ENCODE assay signal across 24 cellular contexts in genomic region chr10:125396651-125397050, GRCh38.
DNase-seq lines count a peak whose midpoint lies in the region; ATAC-seq and TF ChIP-seq lines count a peak whose summit lies in the region.
"Had no signal": no experiment of that assay in that cellular context is flagged by ENCODE, and none has a peak within 500 bp of the region (broad histone marks: within the 10 kb centered on the region; RNA-seq: fewer than 3 reads in every experiment).

No MANE protein-coding gene starts in this region.

- no peak for TF ChIP-seq CTCF in MCF 10A (IDR thresholded peaks at IDR 0.05; ENCODE audit: unreplicated experiment)
- TF ChIP-seq CTCF in breast epithelium (IDR thresholded peaks at IDR 0.05), result no peak
- TF ChIP-seq CTCF in fibroblast of the aortic adventitia (IDR thresholded peaks at IDR 0.05; ENCODE audit: insufficient read depth, low read length), result no peak

- no peak overlapping the region for H3K4me3 Mint-ChIP-seq in MCF 10A (ENCODE audit: unreplicated experiment)
- no peak overlapping the region for H3K4me3 Mint-ChIP-seq in activated T-cell treated with anti-CD3 and anti-CD28 coated beads, Interleukin-2, amount 50 U/mL, for 24 hours
- H3K4me3 Mint-ChIP-seq: activated CD4-positive, alpha-beta memory T cell treated with anti-CD3 and anti-CD28 coated beads for 36 hours; central memory CD8-positive, alpha-beta T cell had no signal

- peak; percentile 25 for DNase-seq in MCF 10A (ENCODE audit: unreplicated experiment)
- no peak for DNase-seq in breast epithelium (ENCODE audit: low spot score in 2 of 2)
- DNase-seq in adipocyte (ENCODE audit: low read depth), result peak; percentile 42
- DNase-seq in fibroblast of the aortic adventitia (ENCODE audit: low read depth), result peak; percentile 71
- no peak for DNase-seq in activated CD4-positive, alpha-beta T cell treated with anti-CD3 and anti-CD28 coated beads for 4 hours
- no peak for DNase-seq in activated T-cell treated with anti-CD3 and anti-CD28 coated beads, Interleukin-2, amount 50 U/mL, for 24 hours
- DNase-seq: activated CD4-positive, alpha-beta memory T cell treated with anti-CD3 and anti-CD28 coated beads for 36 hours; activated CD4-positive, CD25-positive, alpha-beta regulatory T cell; kidney glomerular epithelial cell; NCI-H187; NCI-H748 treated with DMSO at 0.1 percent for 48 hours; OCI-M1; Right ventricle myocardium superior; stimulated activated CD4-positive, alpha-beta T cell treated with anti-CD3 and anti-CD28 coated beads, Interleukin-2, amount 100 ng/mL, for 48 hours; stimulated activated naive CD4-positive, alpha-beta T cell; T1000 had no signal

- H3K27ac ChIP-seq in breast epithelium, result no peak overlapping the region
- H3K27ac ChIP-seq: 22Rv1; BLaER1 treated with 17β-estradiol and CSF1 and Interleukin-3, amounts not matched to agents 10 nM and 100 nM; epithelial cell of prostate had no signal

- no peaks in the 10 kb centered on the region for H3K27me3 ChIP-seq in breast epithelium
- no peaks in the 10 kb centered on the region for H3K27me3 ChIP-seq in adipocyte (replicated peaks; ENCODE audit: control insufficient read depth, insufficient read depth, low read length)
- H3K27me3 ChIP-seq: BLaER1 treated with 17β-estradiol and CSF1 and Interleukin-3, amounts not matched to agents 10 nM and 100 nM had no signal

- H3K27me3 Mint-ChIP-seq in MCF 10A (ENCODE audit: insufficient read depth, unreplicated experiment), result no peaks in the 10 kb centered on the region
- no peaks in the 10 kb centered on the region for H3K27me3 Mint-ChIP-seq in activated T-cell treated with anti-CD3 and anti-CD28 coated beads, Interleukin-2, amount 50 U/mL, for 24 hours
- H3K27me3 Mint-ChIP-seq: activated CD4-positive, alpha-beta memory T cell treated with anti-CD3 and anti-CD28 coated beads for 36 hours had no signal

- H3K4me1 ChIP-seq in breast epithelium (no peaks in the 10 kb centered on the region), adipocyte (ENCODE audit: control insufficient read depth, insufficient read depth, low read length) (peaks cover 39% of the 10 kb centered on the region)
- H3K4me1 ChIP-seq: BLaER1 treated with 17β-estradiol and CSF1 and Interleukin-3, amounts not matched to agents 10 nM and 100 nM had no signal

- H3K9ac ChIP-seq in adipocyte (ENCODE audit: low read length), result peak overlapping the region; percentile 63
- H3K9ac ChIP-seq: BLaER1 treated with 17β-estradiol and CSF1 and Interleukin-3, amounts not matched to agents 10 nM and 100 nM had no signal

- POLR2A ChIA-PET in MCF 10A (lab: Yijun Ruan, JAX), result interaction anchor here (1.1 kb wide), 1 partner anchor 10 kb away, joined by 7 read pairs; no protein-coding TSS in a partner anchor

- no peak for TF ChIP-seq POLR2A in breast epithelium (IDR thresholded peaks at IDR 0.05)

- no peaks in the 10 kb centered on the region for H3K36me3 Mint-ChIP-seq in MCF 10A (ENCODE audit: insufficient read depth, unreplicated experiment)
- H3K36me3 Mint-ChIP-seq in activated T-cell treated with anti-CD3 and anti-CD28 coated beads, Interleukin-2, amount 50 U/mL, for 24 hours (ENCODE audit: low read depth), result no peaks in the 10 kb centered on the region
- H3K36me3 Mint-ChIP-seq: activated CD4-positive, alpha-beta memory T cell treated with anti-CD3 and anti-CD28 coated beads for 36 hours had no signal

- H3K4me1 Mint-ChIP-seq in MCF 10A (ENCODE audit: insufficient read depth, unreplicated experiment), result peaks cover 10% of the 10 kb centered on the region
- H3K4me1 Mint-ChIP-seq in activated T-cell treated with anti-CD3 and anti-CD28 coated beads, Interleukin-2, amount 50 U/mL, for 24 hours (ENCODE audit: low read depth), result no peaks in the 10 kb centered on the region
- H3K4me1 Mint-ChIP-seq: central memory CD8-positive, alpha-beta T cell had no signal

- CTCF ChIA-PET in MCF 10A (lab: Yijun Ruan, JAX), result interaction anchor here (0.6 kb wide), 1 partner anchor 1782 kb away, joined by 3 read pairs; no protein-coding TSS in a partner anchor

- no peak for ATAC-seq in GM19395 (IDR thresholded peaks at IDR 0.05; ENCODE audit: unreplicated experiment)
- no peak for ATAC-seq in HG02973 (IDR thresholded peaks at IDR 0.05; ENCODE audit: unreplicated experiment)

- BruUV-seq in MCF 10A (replicated peaks; lab: Mats Ljungman, UMichigan), result no TSS peak

- H3K36me3 ChIP-seq in breast epithelium, result no peaks in the 10 kb centered on the region
- H3K36me3 ChIP-seq in adipocyte (ENCODE audit: control insufficient read depth, insufficient read depth, low read length, severe bottlenecking), result no peaks in the 10 kb centered on the region
- H3K36me3 ChIP-seq: BLaER1 treated with 17β-estradiol and CSF1 and Interleukin-3, amounts not matched to agents 10 nM and 100 nM had no signal

- H3K9me3 Mint-ChIP-seq in MCF 10A (ENCODE audit: unreplicated experiment), result no peaks in the 10 kb centered on the region
- no peaks in the 10 kb centered on the region for H3K9me3 Mint-ChIP-seq in activated T-cell treated with anti-CD3 and anti-CD28 coated beads, Interleukin-2, amount 50 U/mL, for 24 hours
- H3K9me3 Mint-ChIP-seq: activated CD4-positive, alpha-beta memory T cell treated with anti-CD3 and anti-CD28 coated beads for 36 hours; central memory CD8-positive, alpha-beta T cell had no signal

- H3K4me3 ChIP-seq in breast epithelium (no peak overlapping the region), adipocyte (ENCODE audit: low read length) (peak overlapping the region; percentile 54), fibroblast of the aortic adventitia (ENCODE audit: low read depth, low read length) (no peak overlapping the region)
- H3K4me3 ChIP-seq: BLaER1 treated with 17β-estradiol and CSF1 and Interleukin-3, amounts not matched to agents 10 nM and 100 nM; lung; smooth muscle cell had no signal

- no peak overlapping the region for H3K27ac Mint-ChIP-seq in MCF 10A (ENCODE audit: low read depth, unreplicated experiment)
- no peak overlapping the region for H3K27ac Mint-ChIP-seq in activated T-cell treated with anti-CD3 and anti-CD28 coated beads, Interleukin-2, amount 50 U/mL, for 24 hours
- H3K27ac Mint-ChIP-seq: activated CD4-positive, alpha-beta memory T cell treated with anti-CD3 and anti-CD28 coated beads for 36 hours had no signal

- H3K9me3 ChIP-seq in breast epithelium, result no peaks in the 10 kb centered on the region
- no peaks in the 10 kb centered on the region for H3K9me3 ChIP-seq in adipocyte (ENCODE audit: control insufficient read depth, low read length)
- H3K9me3 ChIP-seq: BLaER1 treated with 17β-estradiol and CSF1 and Interleukin-3, amounts not matched to agents 10 nM and 100 nM had no signal

- intact Hi-C loops in MCF 10A (cut with micrococcal nuclease) (no loop called here), breast epithelium (cut with DNase I; ENCODE audit: low total_unique reads) (no loop called here)

Comparison
In these comparisons a context has a peak if more than half of its experiments do, and no peak if none do; other contexts are left out.
1. DNase-seq: peak in MCF 10A (single experiment), adipocyte (single experiment) and fibroblast of the aortic adventitia (single experiment); none in breast epithelium (0 of 2), activated CD4-positive, alpha-beta T cell treated with anti-CD3 and anti-CD28 coated beads for 4 hours (0 of 2) and activated T-cell treated with anti-CD3 and anti-CD28 coated beads, Interleukin-2, amount 50 U/mL, for 24 hours (single experiment).